Comparison of ENCODE assay signal across 8 cellular contexts in genomic region chr4:112284662-112285411, GRCh38. TPM values are rescaled to one million over a fixed set of nuclear protein-coding genes. Genes with fewer than 3 reads are reported as not detected.
DNase-seq lines count a peak whose midpoint lies in the region; ATAC-seq and TF ChIP-seq lines count a peak whose summit lies in the region.

No MANE protein-coding gene starts in this region.

- H3K36me3 Mint-ChIP-seq in CD4-positive, alpha-beta T cell (ENCODE audit: low read depth): peaks cover 32% of the 10 kb centered on the region
- peaks cover 40% of the 10 kb centered on the region for H3K36me3 Mint-ChIP-seq in activated CD4-positive, alpha-beta memory T cell treated with anti-CD3 and anti-CD28 coated beads for 36 hours

- DNase-seq in CD4-positive, alpha-beta T cell: no peak
- DNase-seq in HK-2 (ENCODE audit: unreplicated experiment) (peak; percentile 25), foreskin melanocyte (peak; percentile 11)
- DNase-seq in activated CD4-positive, alpha-beta memory T cell treated with anti-CD3 and anti-CD28 coated beads for 36 hours: peak; percentile 39

- H3K9me3 ChIP-seq in CD4-positive, alpha-beta T cell (ENCODE audit: control insufficient read depth, low read length): no peaks in the 10 kb centered on the region
- no peaks in the 10 kb centered on the region for H3K9me3 ChIP-seq in neutrophil

- H3K4me1 ChIP-seq in neutrophil (ENCODE audit: control insufficient read depth in 1 of 2, insufficient read depth in 1 of 2, low read depth in 1 of 2, low read length in 1 of 2): peaks cover 67 to 74% of the 10 kb centered on the region in 2 experiments

- H3K4me3 ChIP-seq in neutrophil (ENCODE audit: low read depth in 1 of 2, low read length in 1 of 2): peak overlapping the region; percentile 78 to 87

- peak overlapping the region; percentile 86 for H3K27ac ChIP-seq in CD4-positive, alpha-beta T cell (ENCODE audit: low read depth, low read length)
- peak overlapping the region; percentile 90 for H3K27ac ChIP-seq in neutrophil

- peaks cover 2% of the 10 kb centered on the region for H3K9me3 Mint-ChIP-seq in CD4-positive, alpha-beta T cell
- peaks cover 5% of the 10 kb centered on the region for H3K9me3 Mint-ChIP-seq in activated CD4-positive, alpha-beta memory T cell treated with anti-CD3 and anti-CD28 coated beads for 36 hours

- H3K36me3 ChIP-seq in neutrophil: no peaks in the 10 kb centered on the region

- peak overlapping the region; percentile 87 for H3K27ac Mint-ChIP-seq in CD4-positive, alpha-beta T cell
- peak overlapping the region; percentile 97 for H3K27ac Mint-ChIP-seq in activated CD4-positive, alpha-beta memory T cell treated with anti-CD3 and anti-CD28 coated beads for 36 hours

- CTCF ChIA-PET in CD4-positive, alpha-beta T cell (lab: Charles Lee): interaction anchor here (1.3 kb wide), 1 partner anchor 18 kb away, joined by 4 read pairs; no protein-coding TSS in a partner anchor
- CTCF ChIA-PET in activated CD4-positive, alpha-beta memory T cell treated with anti-CD3 and anti-CD28 coated beads for 36 hours (lab: Charles Lee): interaction anchor here (1.0 kb wide), 1 partner anchor 25 kb away, joined by 3 read pairs; no protein-coding TSS in a partner anchor

- no peaks in the 10 kb centered on the region for H3K27me3 ChIP-seq in CD4-positive, alpha-beta T cell (ENCODE audit: control insufficient read depth, insufficient read depth, low read length)
- H3K27me3 ChIP-seq in neutrophil: no peaks in the 10 kb centered on the region

- peaks cover 88% of the 10 kb centered on the region for H3K4me1 Mint-ChIP-seq in CD4-positive, alpha-beta T cell (ENCODE audit: low read depth)
- peaks cover 69% of the 10 kb centered on the region for H3K4me1 Mint-ChIP-seq in activated CD4-positive, alpha-beta memory T cell treated with anti-CD3 and anti-CD28 coated beads for 36 hours (ENCODE audit: low read depth)

- ATAC-seq in CD4-positive, alpha-beta T cell (ENCODE audit: poor library complexity): no peak
- no peak for ATAC-seq in HG03108 (IDR thresholded peaks at IDR 0.05; ENCODE audit: unreplicated experiment)
- no peak for ATAC-seq in HG03095 (IDR thresholded peaks at IDR 0.05; ENCODE audit: unreplicated experiment)
- no peak for ATAC-seq in HG03139 (IDR thresholded peaks at IDR 0.05; ENCODE audit: unreplicated experiment)

- intact Hi-C loops in CD4-positive, alpha-beta T cell (cut with DNase I, micrococcal nuclease): loop anchor here (1.0 to 10.0 kb wide), 7 partner anchors 36 to 1480 kb away; partner anchors contain the start of genes AP1AR (in 1 of the 2), CAMK2D (in 1 of the 2), LARP7 (in 1 of the 2) and ZGRF1 (in 1 of the 2)
- intact Hi-C loops in activated CD4-positive, alpha-beta memory T cell treated with anti-CD3 and anti-CD28 coated beads for 36 hours (cut with micrococcal nuclease): loop anchor here (1.0 to 10.0 kb wide), 7 partner anchors 11 to 1480 kb away; partner anchors contain the start of genes AP1AR and CAMK2D

- peak overlapping the region; percentile 96 for H3K4me3 Mint-ChIP-seq in CD4-positive, alpha-beta T cell
- H3K4me3 Mint-ChIP-seq in activated CD4-positive, alpha-beta memory T cell treated with anti-CD3 and anti-CD28 coated beads for 36 hours: peak overlapping the region; percentile 94

- H3K27me3 Mint-ChIP-seq in CD4-positive, alpha-beta T cell: no peaks in the 10 kb centered on the region
- H3K27me3 Mint-ChIP-seq in activated CD4-positive, alpha-beta memory T cell treated with anti-CD3 and anti-CD28 coated beads for 36 hours: no peaks in the 10 kb centered on the region

- TF ChIP-seq CTCF in CD4-positive, alpha-beta T cell (IDR thresholded peaks at IDR 0.05): no peak
- no peak for TF ChIP-seq CTCF in neutrophil (IDR thresholded peaks at IDR 0.05)

- POLR2A ChIA-PET in CD4-positive, alpha-beta T cell (lab: Charles Lee): interaction anchor here (0.6 to 5.6 kb wide), 10 partner anchors 10 to 232 kb away, joined by 3 to 137 read pairs (median 6); partner anchors contain the start of genes ALPK1 and AP1AR
- POLR2A ChIA-PET in activated CD4-positive, alpha-beta memory T cell treated with anti-CD3 and anti-CD28 coated beads for 36 hours (lab: Charles Lee): interaction anchor here (1.0 to 3.5 kb wide), 8 partner anchors 10 to 231 kb away, joined by 3 to 53 read pairs (median 5); partner anchors contain the start of genes ALPK1, AP1AR, FAM241A and NEUROG2

RNA-seq across cellular contexts. Expression of gene TIFA, which starts 0.9 kb away (rescaled TPM):
- total RNA-seq in CD4-positive, alpha-beta T cell: 10 to 100 TPM; 14.5 to 18.4 TPM
- 10 to 100 TPM; 55.8 to 56.6 TPM for total RNA-seq in activated CD4-positive, alpha-beta memory T cell treated with anti-CD3 and anti-CD28 coated beads for 36 hours

RNA-seq across cellular contexts. Expression of gene ALPK1, which starts 12.3 kb away (rescaled TPM):
- total RNA-seq in CD4-positive, alpha-beta T cell: 1 to 10 TPM; 8.2 to 9.5 TPM
- total RNA-seq in activated CD4-positive, alpha-beta memory T cell treated with anti-CD3 and anti-CD28 coated beads for 36 hours: 10 to 100 TPM; 21.5 to 22.9 TPM

RNA-seq across cellular contexts. Expression of gene AP1AR, which starts 53.2 kb away (rescaled TPM):
- 1 to 10 TPM; 3.7 to 4.8 TPM for total RNA-seq in CD4-positive, alpha-beta T cell
- total RNA-seq in activated CD4-positive, alpha-beta memory T cell treated with anti-CD3 and anti-CD28 coated beads for 36 hours: 10 to 100 TPM; 15.4 to 19.1 TPM

Comparison
In these comparisons a context has a peak if more than half of its experiments do, and no peak if none do; other contexts are left out.
1. DNase-seq: peak in HK-2 (single experiment), activated CD4-positive, alpha-beta memory T cell treated with anti-CD3 and anti-CD28 coated beads for 36 hours (single experiment) and foreskin melanocyte (single experiment); none in CD4-positive, alpha-beta T cell (0 of 10).